Comparison of ENCODE assay signal across 30 cellular contexts in genomic region chr5:97267767-97268166, GRCh38.
"Had no signal": no experiment of that assay in that cellular context is flagged by ENCODE, and none has a peak within 500 bp of the region (broad histone marks: within the 10 kb centered on the region; RNA-seq: fewer than 3 reads in every experiment).

No MANE protein-coding gene starts in this region.

- H3K27ac ChIP-seq: adrenal gland, ascending aorta, colonic mucosa, epithelial cell of prostate, esophagus squamous epithelium, WERI-Rb-1 had no signal

- ATAC-seq: activated CD4-positive, CD25-positive, alpha-beta regulatory T cell treated with anti-CD3 and anti-CD28 coated beads, Interleukin-2, amount 50 U/mL, for 24 hours; activated CD8-positive, alpha-beta T cell treated with anti-CD3 and anti-CD28 coated beads for 36 hours; activated T-cell treated with anti-CD3 and anti-CD28 coated beads, Interleukin-2, amount 50 U/mL, for 4 hours; activated T-helper 17 cell treated with anti-CD3 and anti-CD28 coated beads, Interleukin-2, amount 50 U/mL, for 72 hours; heart left ventricle; T-helper 17 cell had no signal

- H3K27me3 ChIP-seq: adrenal gland, ascending aorta, colonic mucosa, esophagus squamous epithelium, heart left ventricle had no signal

- H3K4me1 ChIP-seq: adrenal gland, ascending aorta, colonic mucosa, esophagus squamous epithelium had no signal

- FAIRE-seq: endometrium, endothelial cell of umbilical vein had no signal

- H3K4me3 ChIP-seq: adrenal gland, ascending aorta, colonic mucosa, esophagus squamous epithelium, heart left ventricle had no signal

- H3K9me3 ChIP-seq: adrenal gland, colonic mucosa had no signal

- H3K36me3 ChIP-seq: adrenal gland, ascending aorta, colonic mucosa, esophagus squamous epithelium, heart left ventricle, WERI-Rb-1 had no signal

- DNase-seq: activated B cell treated with CpG ODN at 0.5 μM for 24 hours; activated CD4-positive, alpha-beta T cell treated with anti-CD3 and anti-CD28 coated beads for 48 hours; activated CD4-positive, alpha-beta T cell treated with anti-CD3 and anti-CD28 coated beads, Interleukin-2, amount 50 U/mL, for 1 hour; activated CD4-positive, alpha-beta T cell treated with anti-CD3 and anti-CD28 coated beads, Interleukin-2, amount 50 U/mL, for 48 hours; activated CD8-positive, alpha-beta memory T cell treated with anti-CD3 and anti-CD28 coated beads for 24 hours; activated CD8-positive, alpha-beta T cell treated with anti-CD3 and anti-CD28 coated beads for 36 hours; activated effector memory CD4-positive, alpha-beta T cell treated with Interleukin-2 at 50 U/mL for 16 hours; activated gamma-delta T cell treated with Interleukin-2 at 50 U/mL for 16 hours; activated naive CD4-positive, alpha-beta T cell treated with anti-CD3 and anti-CD28 coated beads, Interleukin-2, amount 50 U/mL, for 16 hours; activated naive CD4-positive, alpha-beta T cell treated with Interleukin-2 at 50 U/mL for 16 hours; activated T-cell treated with anti-CD3 and anti-CD28 coated beads, Interleukin-2, amount 50 U/mL, for 4 hours; adrenal gland; amygdala; caudate nucleus; colonic mucosa; effector CD8-positive, alpha-beta T cell; esophagus squamous epithelium; foreskin melanocyte; glutamatergic neuron; heart left ventricle; T-helper 1 cell; T-helper 17 cell; T1000; WERI-Rb-1 had no signal
